In genomic region chr10:132449826-132450211, GRCh38 we compare ENCODE assay signal across 21 cellular contexts. TPM values are rescaled to one million over a fixed set of nuclear protein-coding genes. Genes with fewer than 3 reads are reported as not detected.
DNase-seq lines count a peak whose midpoint lies in the region; ATAC-seq, FAIRE-seq and TF ChIP-seq lines count a peak whose summit lies in the region.
"Had no signal": no experiment of that assay in that cellular context is flagged by ENCODE, and none has a peak within 500 bp of the region (broad histone marks: within the 10 kb centered on the region; RNA-seq: fewer than 3 reads in every experiment).

No MANE protein-coding gene starts in this region.

- CTCF ChIA-PET in A549 (lab: Yijun Ruan, JAX), result no interaction called here
- CTCF ChIA-PET in CD8-positive, alpha-beta T cell (lab: Charles Lee), result no interaction called here
- CTCF ChIA-PET in naive thymus-derived CD4-positive, alpha-beta T cell (lab: Charles Lee), result interaction anchor here (0.8 kb wide), 1 partner anchor 62 kb away, joined by 3 read pairs; no protein-coding TSS in a partner anchor

- intact Hi-C loops in CD8-positive, alpha-beta T cell (cut with DNase I, micrococcal nuclease), result loop anchor here (5.0 to 10.0 kb wide), 4 partner anchors 143 to 548 kb away; partner anchors contain the start of genes PPP2R2D (in 2 of the 2) and STK32C (in 1 of the 2)
- intact Hi-C loops in naive thymus-derived CD4-positive, alpha-beta T cell (cut with micrococcal nuclease), result loop anchor here (5.0 kb wide), 3 partner anchors 293 to 548 kb away; partner anchors contain the start of genes PPP2R2D (in 2 of the 2) and BNIP3 (in 1 of the 2)

- TF ChIP-seq RAD21 in A549 (conservative IDR thresholded peaks at IDR 0.05 in 1 of 2, IDR thresholded peaks at IDR 0.05 in 1 of 2), result no peak

- H3K4me2 ChIP-seq in A549, result peak overlapping the region; percentile 95
- H3K4me2 ChIP-seq: smooth muscle cell had no signal

- H3K9me3 ChIP-seq in A549, result no peaks in the 10 kb centered on the region
- H3K9me3 ChIP-seq in CD8-positive, alpha-beta T cell (ENCODE audit: low read length), result no peaks in the 10 kb centered on the region
- H3K9me3 ChIP-seq in naive thymus-derived CD4-positive, alpha-beta T cell (ENCODE audit: control insufficient read depth in 2 of 3, low read length in 3 of 3), result no peaks in the 10 kb centered on the region
- H3K9me3 ChIP-seq: pancreas had no signal

- no peak for TF ChIP-seq POLR2A in A549 (IDR thresholded peaks at IDR 0.05; ENCODE audit: low read length)

- TF ChIP-seq EP300 in A549 (IDR thresholded peaks at IDR 0.05), result no peak

- 74% methylated on average over 11 of the region's 11 CpGs for WGBS in A549 (ENCODE audit: missing lambda C conversion rate)

- no peak overlapping the region for H3K4me3 ChIP-seq in A549
- H3K4me3 ChIP-seq in CD8-positive, alpha-beta T cell (ENCODE audit: low read depth, low read length), result no peak overlapping the region
- H3K4me3 ChIP-seq in naive thymus-derived CD4-positive, alpha-beta T cell (ENCODE audit: low read length), result no peak overlapping the region
- H3K4me3 ChIP-seq: K562, pancreas, smooth muscle cell had no signal

- no peaks in the 10 kb centered on the region for H3K9me3 Mint-ChIP-seq in CD8-positive, alpha-beta T cell
- no peaks in the 10 kb centered on the region for H3K9me3 Mint-ChIP-seq in central memory CD8-positive, alpha-beta T cell
- H3K9me3 Mint-ChIP-seq in naive thymus-derived CD4-positive, alpha-beta T cell, result no peaks in the 10 kb centered on the region
- H3K9me3 Mint-ChIP-seq in osteocyte (ENCODE audit: unreplicated experiment), result no peaks in the 10 kb centered on the region
- H3K9me3 Mint-ChIP-seq: activated T-cell treated with anti-CD3 and anti-CD28 coated beads, Interleukin-2, amount 50 U/mL, for 4 hours; stimulated activated naive CD8-positive, alpha-beta T cell treated with anti-CD3 and anti-CD28 coated beads, Interleukin-15, Interleukin-2, amounts not matched to agents 100 ng/mL and 50 ng/mL, for 24 hours had no signal

- no peak for FAIRE-seq in A549 (lab: Jason Lieb, UNC)
- FAIRE-seq: endometrium, K562, pancreas had no signal

- no peak overlapping the region for H3K4me3 Mint-ChIP-seq in CD8-positive, alpha-beta T cell
- H3K4me3 Mint-ChIP-seq in central memory CD8-positive, alpha-beta T cell, result no peak overlapping the region
- H3K4me3 Mint-ChIP-seq in naive thymus-derived CD4-positive, alpha-beta T cell, result peak overlapping the region in 1 of 10 donors; percentile 21
- H3K4me3 Mint-ChIP-seq in osteocyte (ENCODE audit: unreplicated experiment), result no peak overlapping the region
- H3K4me3 Mint-ChIP-seq: activated T-cell treated with anti-CD3 and anti-CD28 coated beads, Interleukin-2, amount 50 U/mL, for 4 hours; stimulated activated naive CD8-positive, alpha-beta T cell treated with anti-CD3 and anti-CD28 coated beads, Interleukin-15, Interleukin-2, amounts not matched to agents 100 ng/mL and 50 ng/mL, for 24 hours had no signal

- peak overlapping the region; percentile 72 for H3K27ac Mint-ChIP-seq in CD8-positive, alpha-beta T cell
- H3K27ac Mint-ChIP-seq in central memory CD8-positive, alpha-beta T cell (ENCODE audit: low read depth), result peak overlapping the region; percentile 32
- peak overlapping the region in 8 of 9 donors; percentile 40 to 90 (median 76) for H3K27ac Mint-ChIP-seq in naive thymus-derived CD4-positive, alpha-beta T cell
- H3K27ac Mint-ChIP-seq in osteocyte (ENCODE audit: unreplicated experiment), result no peak overlapping the region
- H3K27ac Mint-ChIP-seq: stimulated activated naive CD8-positive, alpha-beta T cell treated with anti-CD3 and anti-CD28 coated beads, Interleukin-15, Interleukin-2, amounts not matched to agents 100 ng/mL and 50 ng/mL, for 24 hours had no signal

- ATAC-seq in A549, result no peak
- no peak for ATAC-seq in CD8-positive, alpha-beta T cell
- no peak for ATAC-seq in central memory CD8-positive, alpha-beta T cell (replicated peaks; ENCODE audit: extremely low read depth, poor library complexity, severe bottlenecking)
- ATAC-seq in naive thymus-derived CD4-positive, alpha-beta T cell, result no peak
- ATAC-seq in HG03196 (IDR thresholded peaks at IDR 0.05; ENCODE audit: unreplicated experiment), result no peak
- ATAC-seq: activated T-cell treated with anti-CD3 and anti-CD28 coated beads, Interleukin-2, amount 50 U/mL, for 4 hours; K562; pancreas had no signal

- H3K36me3 ChIP-seq in CD8-positive, alpha-beta T cell (ENCODE audit: insufficient read depth, low read length), result no peaks in the 10 kb centered on the region
- H3K36me3 ChIP-seq in naive thymus-derived CD4-positive, alpha-beta T cell (ENCODE audit: control insufficient read depth in 2 of 3, insufficient read depth in 3 of 3, low read length in 3 of 3), result no peaks in the 10 kb centered on the region
- H3K36me3 ChIP-seq: pancreas had no signal

- peaks cover 53% of the 10 kb centered on the region for H3K4me1 Mint-ChIP-seq in CD8-positive, alpha-beta T cell (ENCODE audit: low read depth)
- H3K4me1 Mint-ChIP-seq in central memory CD8-positive, alpha-beta T cell, result peaks cover 29% of the 10 kb centered on the region
- peaks cover 21 to 58% (median 40%) of the 10 kb centered on the region in 7 donors for H3K4me1 Mint-ChIP-seq in naive thymus-derived CD4-positive, alpha-beta T cell
- peaks cover 37% of the 10 kb centered on the region for H3K4me1 Mint-ChIP-seq in osteocyte (ENCODE audit: unreplicated experiment)

- no peaks in the 10 kb centered on the region for H3K36me3 Mint-ChIP-seq in CD8-positive, alpha-beta T cell
- peaks cover 11% of the 10 kb centered on the region for H3K36me3 Mint-ChIP-seq in central memory CD8-positive, alpha-beta T cell (ENCODE audit: insufficient read depth)
- H3K36me3 Mint-ChIP-seq in naive thymus-derived CD4-positive, alpha-beta T cell, result no peaks in the 10 kb centered on the region
- no peaks in the 10 kb centered on the region for H3K36me3 Mint-ChIP-seq in osteocyte (ENCODE audit: unreplicated experiment)

- TF ChIP-seq CTCF in A549 (IDR thresholded peaks at IDR 0.05), result no peak
- TF ChIP-seq CTCF in CD8-positive, alpha-beta T cell (IDR thresholded peaks at IDR 0.05), result no peak
- no peak for TF ChIP-seq CTCF in osteocyte (IDR thresholded peaks at IDR 0.05)

- POLR2A ChIA-PET in A549 (lab: Yijun Ruan, JAX), result no interaction called here
- POLR2A ChIA-PET in CD8-positive, alpha-beta T cell (lab: Charles Lee), result no interaction called here
- POLR2A ChIA-PET in naive thymus-derived CD4-positive, alpha-beta T cell (lab: Charles Lee), result no interaction called here

- H3K27ac ChIP-seq in A549, result peak overlapping the region; percentile 92 to 95
- H3K27ac ChIP-seq in CD8-positive, alpha-beta T cell (ENCODE audit: low read depth, low read length), result no peak overlapping the region
- peak overlapping the region; percentile 47 for H3K27ac ChIP-seq in naive thymus-derived CD4-positive, alpha-beta T cell (ENCODE audit: low read depth, low read length)

- H3K27me3 ChIP-seq in CD8-positive, alpha-beta T cell (ENCODE audit: insufficient read depth, low read length), result no peaks in the 10 kb centered on the region
- no peaks in the 10 kb centered on the region for H3K27me3 ChIP-seq in naive thymus-derived CD4-positive, alpha-beta T cell (ENCODE audit: control insufficient read depth in 2 of 2, insufficient read depth in 2 of 2, low read length in 2 of 2)
- H3K27me3 ChIP-seq: pancreas had no signal

- H3K4me1 ChIP-seq in A549, result peaks cover 76% of the 10 kb centered on the region
- H3K4me1 ChIP-seq in CD8-positive, alpha-beta T cell (ENCODE audit: insufficient read depth, low read length), result peaks cover 65% of the 10 kb centered on the region
- H3K4me1 ChIP-seq in naive thymus-derived CD4-positive, alpha-beta T cell (ENCODE audit: control insufficient read depth in 2 of 2, insufficient read depth in 2 of 2, low read length in 2 of 2), result peaks cover 29 to 50% of the 10 kb centered on the region in 2 donors

- DNase-seq in A549 (ENCODE audit: low read depth in 1 of 2, low spot score in 1 of 2), result no peak
- no peak for DNase-seq in CD8-positive, alpha-beta T cell
- no peak for DNase-seq in central memory CD8-positive, alpha-beta T cell (ENCODE audit: low spot score in 2 of 2)
- no peak for DNase-seq in naive thymus-derived CD4-positive, alpha-beta T cell
- no peak for DNase-seq in osteocyte (ENCODE audit: extremely low spot score, unreplicated experiment)
- no peak for DNase-seq in activated T-cell treated with anti-CD3 and anti-CD28 coated beads, Interleukin-2, amount 50 U/mL, for 48 hours
- no peak for DNase-seq in NCI-H2081 (lab: John Stamatoyannopoulos, UW)
- DNase-seq: activated CD4-positive, alpha-beta T cell treated with anti-CD3 and anti-CD28 coated beads for 4 hours; activated T-cell treated with anti-CD3 and anti-CD28 coated beads, Interleukin-2, amount 50 U/mL, for 4 hours; cerebellar nuclear complex; foreskin fibroblast; NCI-H1092; NCI-H2171; NCI-H774; SHP77 treated with DMSO at 0.1 percent for 48 hours had no signal

- no peaks in the 10 kb centered on the region for H3K27me3 Mint-ChIP-seq in CD8-positive, alpha-beta T cell (ENCODE audit: low read depth)
- no peaks in the 10 kb centered on the region for H3K27me3 Mint-ChIP-seq in central memory CD8-positive, alpha-beta T cell
- no peaks in the 10 kb centered on the region for H3K27me3 Mint-ChIP-seq in naive thymus-derived CD4-positive, alpha-beta T cell
- H3K27me3 Mint-ChIP-seq in osteocyte (ENCODE audit: unreplicated experiment), result no peaks in the 10 kb centered on the region
- H3K27me3 Mint-ChIP-seq: stimulated activated naive CD8-positive, alpha-beta T cell treated with anti-CD3 and anti-CD28 coated beads, Interleukin-15, Interleukin-2, amounts not matched to agents 100 ng/mL and 50 ng/mL, for 24 hours had no signal

TF ChIP-seq in A549, 52 proteins besides CTCF, POLR2A, EP300 and RAD21:
- TF ChIP-seq HOXB13 (CRISPR knock-in tag; IDR thresholded peaks at IDR 0.05; ENCODE audit: low read depth) (no peak), PHF8 (IDR thresholded peaks at IDR 0.05; ENCODE audit: borderline replicate concordance, low read depth) (no peak), RFX5 (IDR thresholded peaks at IDR 0.05) (no peak)
- TF ChIP-seq, protein P1, sequence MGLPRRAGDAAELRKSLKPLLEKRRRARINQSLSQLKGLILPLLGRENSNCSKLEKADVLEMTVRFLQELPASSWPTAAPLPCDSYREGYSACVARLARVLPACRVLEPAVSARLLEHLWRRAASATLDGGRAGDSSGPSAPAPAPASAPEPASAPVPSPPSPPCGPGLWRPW (IDR thresholded peaks at IDR 0.05), result no peak

RNA-seq across cellular contexts. Expression of gene PWWP2B, which starts 52.8 kb away (rescaled TPM):
- polyA plus RNA-seq in A549 (2011; rRNA removed), result 2.0 and 2.8 TPM in 2 replicates
- 5.0 and 8.0 TPM in 2 replicates for polyA plus RNA-seq in A549 (2012; cell fraction: cytosol; rRNA removed)
- 8.3 and 12.2 TPM in 2 replicates for polyA plus RNA-seq in A549 (2012; cell fraction: nucleus; rRNA removed)
- polyA plus RNA-seq in A549 (2017; fragmentation: RNase III; extraction: RNeasy Plus Mini Kit Qiagen cat#74134 plus additional on column Dnase treatment), result 6.6 to 7.3 TPM (median 7.0 TPM) in 3 replicates
- 2.1 and 2.5 TPM in 2 replicates for polyA minus RNA-seq in A549 (2011; rRNA and poly(A)+ RNA removed)
- total RNA-seq in CD8-positive, alpha-beta T cell, result 10 to 100 TPM; 25.6 to 27.1 TPM
- total RNA-seq in naive thymus-derived CD4-positive, alpha-beta T cell, result 10 to 100 TPM in 4 of 5 experiments, 1 to 10 TPM in 1; 9.1 to 22.2 (median 12.1) TPM
- 1 to 10 TPM; 1.5 to 3.6 TPM for polyA plus RNA-seq in naive thymus-derived CD4-positive, alpha-beta T cell
- 12.9 and 14.6 TPM in 2 replicates for total RNA-seq in osteocyte
